ENCODE assay signal across 27 cellular contexts in the genomic region with DNA sequence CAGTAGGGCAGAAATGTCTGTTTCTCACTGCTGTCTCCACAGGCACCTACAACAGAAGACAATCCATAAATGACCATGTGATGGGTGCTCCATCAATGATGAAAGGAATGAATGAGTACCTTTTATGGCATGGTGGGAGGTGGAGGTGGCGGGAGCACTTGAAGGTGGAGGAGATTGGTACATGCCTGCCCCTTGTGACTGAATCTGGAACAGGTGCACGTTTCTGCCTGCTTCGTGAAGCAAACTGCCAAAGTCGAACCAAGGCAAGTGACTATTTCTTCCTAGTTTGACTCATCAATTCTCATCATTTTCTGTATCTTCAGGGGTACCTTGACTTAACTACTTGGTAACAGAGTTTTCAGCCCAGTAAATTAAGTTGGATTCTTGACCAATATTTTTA. TPM values are rescaled to one million over a fixed set of nuclear protein-coding genes. Genes with fewer than 3 reads are reported as not detected.
DNase-seq lines count a peak whose midpoint lies in the region; ATAC-seq, FAIRE-seq and TF ChIP-seq lines count a peak whose summit lies in the region.
"Had no signal": no experiment of that assay in that cellular context is flagged by ENCODE, and none has a peak within 500 bp of the region (broad histone marks: within the 10 kb centered on the region; RNA-seq: fewer than 3 reads in every experiment).

No MANE protein-coding gene starts in this region.

- peaks cover 19% of the 10 kb centered on the region for H3K4me1 Mint-ChIP-seq in activated CD8-positive, alpha-beta T cell treated with anti-CD3 and anti-CD28 coated beads for 36 hours (ENCODE audit: low read depth)
- peaks cover 22% of the 10 kb centered on the region for H3K4me1 Mint-ChIP-seq in activated CD8-positive, alpha-beta T cell treated with anti-CD3 and anti-CD28 coated beads, Interleukin-2, amount 10 ng/mL, durations not matched to agents 7 days and 5 days (ENCODE audit: low read depth)
- H3K4me1 Mint-ChIP-seq in CD4-positive, alpha-beta memory T cell: peaks cover 18 to 45% (median 31%) of the 10 kb centered on the region in 4 donors
- H3K4me1 Mint-ChIP-seq: GM23338, IgD-negative memory B cell had no signal

- H3K27ac Mint-ChIP-seq in activated CD8-positive, alpha-beta T cell treated with anti-CD3 and anti-CD28 coated beads for 36 hours: no peak overlapping the region
- H3K27ac Mint-ChIP-seq in activated CD8-positive, alpha-beta T cell treated with anti-CD3 and anti-CD28 coated beads, Interleukin-2, amount 10 ng/mL, durations not matched to agents 7 days and 5 days: no peak overlapping the region
- peak overlapping the region in 3 of 7 donors; percentile 55 to 77 (median 59) for H3K27ac Mint-ChIP-seq in CD4-positive, alpha-beta memory T cell
- H3K27ac Mint-ChIP-seq: GM23338, IgD-negative memory B cell had no signal

- H3K36me3 ChIP-seq in bronchial epithelial cell (ENCODE audit: control insufficient read depth, insufficient read depth, low read length): peaks cover 6% of the 10 kb centered on the region
- H3K36me3 ChIP-seq in CD4-positive, alpha-beta memory T cell (ENCODE audit: insufficient read depth, low read length): no peaks in the 10 kb centered on the region

- peaks cover 30% of the 10 kb centered on the region for H3K36me3 Mint-ChIP-seq in activated CD8-positive, alpha-beta T cell treated with anti-CD3 and anti-CD28 coated beads for 36 hours (ENCODE audit: low read depth)
- peaks cover 53% of the 10 kb centered on the region for H3K36me3 Mint-ChIP-seq in activated CD8-positive, alpha-beta T cell treated with anti-CD3 and anti-CD28 coated beads, Interleukin-2, amount 10 ng/mL, durations not matched to agents 7 days and 5 days (ENCODE audit: low read depth)
- H3K36me3 Mint-ChIP-seq in CD4-positive, alpha-beta memory T cell: peaks cover 14 to 42% of the 10 kb centered on the region in 2 donors

- no peaks in the 10 kb centered on the region for H3K9me3 ChIP-seq in CD4-positive, alpha-beta memory T cell (ENCODE audit: control insufficient read depth in 1 of 2, low read length in 2 of 2)

- intact Hi-C loops in activated CD8-positive, alpha-beta T cell treated with anti-CD3 and anti-CD28 coated beads for 36 hours (cut with micrococcal nuclease): no loop called here
- intact Hi-C loops in CD4-positive, alpha-beta memory T cell (cut with micrococcal nuclease): no loop called here

- CTCF ChIA-PET in activated CD8-positive, alpha-beta T cell treated with anti-CD3 and anti-CD28 coated beads for 36 hours (lab: Charles Lee): interaction anchor here (0.8 to 2.4 kb wide), 4 partner anchors 16 to 715 kb away, joined by 4 to 15 read pairs (median 6); a partner anchor contains a TSS
- CTCF ChIA-PET in activated CD8-positive, alpha-beta T cell treated with anti-CD3 and anti-CD28 coated beads, Interleukin-2, amount 10 ng/mL, durations not matched to agents 7 days and 5 days (lab: Charles Lee): interaction anchor here (0.7 to 1.5 kb wide), 10 partner anchors 8 to 618 kb away, joined by 3 to 13 read pairs (median 4); a partner anchor contains a TSS
- CTCF ChIA-PET in CD4-positive, alpha-beta memory T cell (lab: Charles Lee; ENCODE audit: partially characterized antibody): interaction anchor here (1.1 to 1.6 kb wide), 4 partner anchors 8 to 715 kb away, joined by 3 to 5 read pairs (median 4); a partner anchor contains a TSS

- H3K27me3 ChIP-seq in bronchial epithelial cell (ENCODE audit: control insufficient read depth, insufficient read depth, low read length): no peaks in the 10 kb centered on the region
- H3K27me3 ChIP-seq in CD4-positive, alpha-beta memory T cell (ENCODE audit: insufficient read depth, low read length): no peaks in the 10 kb centered on the region
- H3K27me3 ChIP-seq: BLaER1 had no signal

- H3K4me3 ChIP-seq in bronchial epithelial cell (ENCODE audit: low read depth, low read length): no peak overlapping the region
- no peak overlapping the region for H3K4me3 ChIP-seq in CD4-positive, alpha-beta memory T cell (ENCODE audit: low read length in 2 of 2)
- H3K4me3 ChIP-seq: BLaER1, GM12878, GM23338 had no signal

- no peak overlapping the region for H3K4me3 Mint-ChIP-seq in activated CD8-positive, alpha-beta T cell treated with anti-CD3 and anti-CD28 coated beads for 36 hours
- H3K4me3 Mint-ChIP-seq in activated CD8-positive, alpha-beta T cell treated with anti-CD3 and anti-CD28 coated beads, Interleukin-2, amount 10 ng/mL, durations not matched to agents 7 days and 5 days: no peak overlapping the region
- no peak overlapping the region for H3K4me3 Mint-ChIP-seq in CD4-positive, alpha-beta memory T cell
- H3K4me3 Mint-ChIP-seq: GM23338, IgD-negative memory B cell had no signal

- peak; percentile 43 for FAIRE-seq in bronchial epithelial cell (lab: Jason Lieb, UNC)
- FAIRE-seq: A204.1, D721Med, GM12878 had no signal

- ATAC-seq in activated CD8-positive, alpha-beta T cell treated with anti-CD3 and anti-CD28 coated beads for 36 hours: peak; percentile 30
- ATAC-seq in activated CD8-positive, alpha-beta T cell treated with anti-CD3 and anti-CD28 coated beads, Interleukin-2, amount 10 ng/mL, durations not matched to agents 7 days and 5 days: no peak
- ATAC-seq in HG03108 (IDR thresholded peaks at IDR 0.05; ENCODE audit: unreplicated experiment): no peak
- ATAC-seq: GM12878, HCT116, PC-3 had no signal

- DNase-seq in activated CD8-positive, alpha-beta T cell treated with anti-CD3 and anti-CD28 coated beads for 36 hours: peak; percentile 28
- DNase-seq in activated CD8-positive, alpha-beta T cell treated with anti-CD3 and anti-CD28 coated beads, Interleukin-2, amount 10 ng/mL, durations not matched to agents 7 days and 5 days: no peak
- peak; percentile 42 for DNase-seq in stimulated activated CD4-positive, alpha-beta T cell treated with anti-CD3 and anti-CD28 coated beads, Interleukin-1b, Interleukin-23, amount 100 ng/mL, for 48 hours
- DNase-seq in stimulated activated CD4-positive, alpha-beta T cell treated with anti-CD3 and anti-CD28 coated beads, Interleukin-2, amount 100 ng/mL, for 24 hours: no peak
- DNase-seq in bronchial epithelial cell (ENCODE audit: low read depth): no peak
- DNase-seq in islet precursor cell: no peak
- no peak for DNase-seq in CD4-positive, alpha-beta memory T cell
- DNase-seq: MM.1S; NCI-H2029 treated with DMSO at 0.1 percent for 48 hours; NCI-H446 treated with DMSO at 0.1 percent for 48 hours; NCI-H526; NCI-H82; NK-92 treated with Interleukin-12 subunit alpha and Interleukin-12 subunit beta, amount 100 ng/mL, for 24 hours; PC-3 had no signal

- H3K4me1 ChIP-seq in CD4-positive, alpha-beta memory T cell (ENCODE audit: insufficient read depth, low read length): peaks cover 19% of the 10 kb centered on the region
- H3K4me1 ChIP-seq: BLaER1 had no signal

- H3K27ac ChIP-seq in CD4-positive, alpha-beta memory T cell (ENCODE audit: low read depth, low read length): no peak overlapping the region
- H3K27ac ChIP-seq: BLaER1, KMS-11 had no signal

- H3K9me3 Mint-ChIP-seq in activated CD8-positive, alpha-beta T cell treated with anti-CD3 and anti-CD28 coated beads for 36 hours: no peaks in the 10 kb centered on the region
- no peaks in the 10 kb centered on the region for H3K9me3 Mint-ChIP-seq in activated CD8-positive, alpha-beta T cell treated with anti-CD3 and anti-CD28 coated beads, Interleukin-2, amount 10 ng/mL, durations not matched to agents 7 days and 5 days (ENCODE audit: insufficient read depth)
- no peaks in the 10 kb centered on the region for H3K9me3 Mint-ChIP-seq in CD4-positive, alpha-beta memory T cell

- TF ChIP-seq CTCF in activated CD8-positive, alpha-beta T cell treated with anti-CD3 and anti-CD28 coated beads for 36 hours (IDR thresholded peaks at IDR 0.05): no peak
- no peak for TF ChIP-seq CTCF in bronchial epithelial cell (IDR thresholded peaks at IDR 0.05; ENCODE audit: insufficient read depth, low read length, severe bottlenecking)

- POLR2A ChIA-PET in activated CD8-positive, alpha-beta T cell treated with anti-CD3 and anti-CD28 coated beads for 36 hours (lab: Charles Lee): no interaction called here
- POLR2A ChIA-PET in activated CD8-positive, alpha-beta T cell treated with anti-CD3 and anti-CD28 coated beads, Interleukin-2, amount 10 ng/mL, durations not matched to agents 7 days and 5 days (lab: Charles Lee): no interaction called here
- POLR2A ChIA-PET in CD4-positive, alpha-beta memory T cell (lab: Charles Lee; ENCODE audit: partially characterized antibody): no interaction called here

- H3K27me3 Mint-ChIP-seq in activated CD8-positive, alpha-beta T cell treated with anti-CD3 and anti-CD28 coated beads for 36 hours: no peaks in the 10 kb centered on the region
- no peaks in the 10 kb centered on the region for H3K27me3 Mint-ChIP-seq in activated CD8-positive, alpha-beta T cell treated with anti-CD3 and anti-CD28 coated beads, Interleukin-2, amount 10 ng/mL, durations not matched to agents 7 days and 5 days (ENCODE audit: low read depth)
- H3K27me3 Mint-ChIP-seq in CD4-positive, alpha-beta memory T cell: no peaks in the 10 kb centered on the region
- H3K27me3 Mint-ChIP-seq: CD4-positive, CD25-positive, alpha-beta regulatory T cell; IgD-negative memory B cell had no signal

RNA-seq across cellular contexts. Expression of a gene that starts 25.4 kb away (rescaled TPM):
- not detected for total RNA-seq in activated CD8-positive, alpha-beta T cell treated with anti-CD3 and anti-CD28 coated beads for 36 hours
- not detected for total RNA-seq in activated CD8-positive, alpha-beta T cell treated with anti-CD3 and anti-CD28 coated beads, Interleukin-2, amount 10 ng/mL, durations not matched to agents 7 days and 5 days
- total RNA-seq in bronchial epithelial cell: not detected in 2 replicates
- not detected for total RNA-seq in CD4-positive, alpha-beta memory T cell
- not detected for polyA plus RNA-seq in CD4-positive, alpha-beta memory T cell
- total RNA-seq: CD4-positive, CD25-positive, alpha-beta regulatory T cell; Daoy; G401; GM12878; GM23338; PC-3 had no signal
- polyA plus RNA-seq: AG04450, IgD-negative memory B cell had no signal

Comparison
In these comparisons a context has a peak if more than half of its experiments do, and no peak if none do; other contexts are left out.
1. DNase-seq: peak in activated CD8-positive, alpha-beta T cell treated with anti-CD3 and anti-CD28 coated beads for 36 hours (single experiment) and stimulated activated CD4-positive, alpha-beta T cell treated with anti-CD3 and anti-CD28 coated beads, Interleukin-1b, Interleukin-23, amount 100 ng/mL, for 48 hours (single experiment); none in activated CD8-positive, alpha-beta T cell treated with anti-CD3 and anti-CD28 coated beads, Interleukin-2, amount 10 ng/mL, durations not matched to agents 7 days and 5 days (single experiment), stimulated activated CD4-positive, alpha-beta T cell treated with anti-CD3 and anti-CD28 coated beads, Interleukin-2, amount 100 ng/mL, for 24 hours (0 of 2), bronchial epithelial cell (single experiment), islet precursor cell (single experiment) and CD4-positive, alpha-beta memory T cell (0 of 5).